ENCODE assay signal across 1 cellular context in genomic region chr12:111405149-111405855, GRCh38.
A peak's percentile ranks its signal among the peaks of the same experiment; 100 is the strongest.
TF ChIP-seq lines count a peak whose summit lies in the region.

No MANE protein-coding gene starts in this region.

TF ChIP-seq in K562, 482 proteins besides CTCF, POLR2A, EP300 and RAD21 (continued from another document and continues in another):
- TF ChIP-seq, protein P1, sequence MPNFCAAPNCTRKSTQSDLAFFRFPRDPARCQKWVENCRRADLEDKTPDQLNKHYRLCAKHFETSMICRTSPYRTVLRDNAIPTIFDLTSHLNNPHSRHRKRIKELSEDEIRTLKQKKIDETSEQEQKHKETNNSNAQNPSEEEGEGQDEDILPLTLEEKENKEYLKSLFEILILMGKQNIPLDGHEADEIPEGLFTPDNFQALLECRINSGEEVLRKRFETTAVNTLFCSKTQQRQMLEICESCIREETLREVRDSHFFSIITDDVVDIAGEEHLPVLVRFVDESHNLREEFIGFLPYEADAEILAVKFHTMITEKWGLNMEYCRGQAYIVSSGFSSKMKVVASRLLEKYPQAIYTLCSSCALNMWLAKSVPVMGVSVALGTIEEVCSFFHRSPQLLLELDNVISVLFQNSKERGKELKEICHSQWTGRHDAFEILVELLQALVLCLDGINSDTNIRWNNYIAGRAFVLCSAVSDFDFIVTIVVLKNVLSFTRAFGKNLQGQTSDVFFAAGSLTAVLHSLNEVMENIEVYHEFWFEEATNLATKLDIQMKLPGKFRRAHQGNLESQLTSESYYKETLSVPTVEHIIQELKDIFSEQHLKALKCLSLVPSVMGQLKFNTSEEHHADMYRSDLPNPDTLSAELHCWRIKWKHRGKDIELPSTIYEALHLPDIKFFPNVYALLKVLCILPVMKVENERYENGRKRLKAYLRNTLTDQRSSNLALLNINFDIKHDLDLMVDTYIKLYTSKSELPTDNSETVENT (CRISPR knock-in tag; IDR thresholded peaks at IDR 0.05) = no peak
- no peak for TF ChIP-seq PTTG1 (tag; IDR thresholded peaks at IDR 0.05; ENCODE audit: low read depth)
- TF ChIP-seq, protein P2, sequence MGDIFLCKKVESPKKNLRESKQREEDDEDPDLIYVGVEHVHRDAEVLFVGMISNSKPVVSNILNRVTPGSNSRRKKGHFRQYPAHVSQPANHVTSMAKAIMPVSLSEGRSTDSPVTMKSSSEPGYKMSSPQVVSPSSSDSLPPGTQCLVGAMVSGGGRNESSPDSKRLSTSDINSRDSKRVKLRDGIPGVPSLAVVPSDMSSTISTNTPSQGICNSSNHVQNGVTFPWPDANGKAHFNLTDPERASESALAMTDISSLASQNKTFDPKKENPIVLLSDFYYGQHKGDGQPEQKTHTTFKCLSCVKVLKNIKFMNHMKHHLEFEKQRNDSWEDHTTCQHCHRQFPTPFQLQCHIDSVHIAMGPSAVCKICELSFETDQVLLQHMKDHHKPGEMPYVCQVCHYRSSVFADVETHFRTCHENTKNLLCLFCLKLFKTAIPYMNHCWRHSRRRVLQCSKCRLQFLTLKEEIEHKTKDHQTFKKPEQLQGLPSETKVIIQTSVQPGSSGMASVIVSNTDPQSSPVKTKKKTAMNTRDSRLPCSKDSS (IDR thresholded peaks at IDR 0.05; ENCODE audit: low read depth, partially characterized antibody) = no peak
- no peak for TF ChIP-seq JUNB (CRISPR knock-in tag; conservative IDR thresholded peaks at IDR 0.05)
- TF ChIP-seq BACH1 (tag; IDR thresholded peaks at IDR 0.05) = no peak
- TF ChIP-seq TCFL5 (CRISPR knock-in tag; conservative IDR thresholded peaks at IDR 0.05) = no peak
- peak; percentile 24; the same call in 1 of the 2 replicates for TF ChIP-seq ATF1 (CRISPR knock-in tag; IDR thresholded peaks at IDR 0.05)
- TF ChIP-seq ATF1 (tag; IDR thresholded peaks at IDR 0.05) = peak; percentile 75
- TF ChIP-seq ZNF830 (CRISPR knock-in tag; IDR thresholded peaks at IDR 0.05) = no peak
- TF ChIP-seq EP400 (IDR thresholded peaks at IDR 0.05) = peak; percentile 98
- TF ChIP-seq MTA3 (IDR thresholded peaks at IDR 0.05; ENCODE audit: borderline replicate concordance) = peak; percentile 56; the same call in 1 of the 2 replicates
- no peak for TF ChIP-seq NR1H2 (CRISPR knock-in tag; IDR thresholded peaks at IDR 0.05)
- TF ChIP-seq, protein P3, sequence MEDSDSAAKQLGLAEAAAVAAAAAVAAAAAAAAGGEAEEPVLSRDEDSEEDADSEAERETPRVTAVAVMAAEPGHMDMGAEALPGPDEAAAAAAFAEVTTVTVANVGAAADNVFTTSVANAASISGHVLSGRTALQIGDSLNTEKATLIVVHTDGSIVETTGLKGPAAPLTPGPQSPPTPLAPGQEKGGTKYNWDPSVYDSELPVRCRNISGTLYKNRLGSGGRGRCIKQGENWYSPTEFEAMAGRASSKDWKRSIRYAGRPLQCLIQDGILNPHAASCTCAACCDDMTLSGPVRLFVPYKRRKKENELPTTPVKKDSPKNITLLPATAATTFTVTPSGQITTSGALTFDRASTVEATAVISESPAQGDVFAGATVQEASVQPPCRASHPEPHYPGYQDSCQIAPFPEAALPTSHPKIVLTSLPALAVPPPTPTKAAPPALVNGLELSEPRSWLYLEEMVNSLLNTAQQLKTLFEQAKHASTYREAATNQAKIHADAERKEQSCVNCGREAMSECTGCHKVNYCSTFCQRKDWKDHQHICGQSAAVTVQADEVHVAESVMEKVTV (CRISPR knock-in tag; IDR thresholded peaks at IDR 0.05) = no peak
- no peak for TF ChIP-seq ETS2 (tag; IDR thresholded peaks at IDR 0.05; ENCODE audit: borderline replicate concordance, poor library complexity, severe bottlenecking)
- TF ChIP-seq, protein P4, sequence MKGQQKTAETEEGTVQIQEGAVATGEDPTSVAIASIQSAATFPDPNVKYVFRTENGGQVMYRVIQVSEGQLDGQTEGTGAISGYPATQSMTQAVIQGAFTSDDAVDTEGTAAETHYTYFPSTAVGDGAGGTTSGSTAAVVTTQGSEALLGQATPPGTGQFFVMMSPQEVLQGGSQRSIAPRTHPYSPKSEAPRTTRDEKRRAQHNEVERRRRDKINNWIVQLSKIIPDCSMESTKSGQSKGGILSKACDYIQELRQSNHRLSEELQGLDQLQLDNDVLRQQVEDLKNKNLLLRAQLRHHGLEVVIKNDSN (CRISPR knock-in tag; IDR thresholded peaks at IDR 0.05) = peak; percentile 96
- TF ChIP-seq NFE2L1 (tag; IDR thresholded peaks at IDR 0.05; ENCODE audit: borderline replicate concordance, low read depth) = no peak
- no peak for TF ChIP-seq HMG20A (CRISPR knock-in tag; conservative IDR thresholded peaks at IDR 0.05)
- TF ChIP-seq CHD1 (IDR thresholded peaks at IDR 0.05; ENCODE audit: low read length) = peak; percentile 67
- no peak for TF ChIP-seq ZNF655 (CRISPR knock-in tag; IDR thresholded peaks at IDR 0.05)
- TF ChIP-seq ATF4 (CRISPR knock-in tag; IDR thresholded peaks at IDR 0.05) = peak; percentile 100
- TF ChIP-seq LARP7 (IDR thresholded peaks at IDR 0.05) = no peak
- TF ChIP-seq E2F6 (IDR thresholded peaks at IDR 0.05; ENCODE audit: borderline replicate concordance in 1 of 2, extremely low read depth in 1 of 2, insufficient read depth in 1 of 2, insufficient read length in 1 of 2, low read depth in 1 of 2, low read length in 1 of 2, poor library complexity in 1 of 2, severe bottlenecking in 1 of 2) = peak in 1 of 2 experiments; percentile 50
- peak; percentile 27; the same call in 1 of the 2 replicates for TF ChIP-seq RUNX1 (IDR thresholded peaks at IDR 0.05; ENCODE audit: low read depth)
- TF ChIP-seq ZNF57 (CRISPR knock-in tag; IDR thresholded peaks at IDR 0.05) = no peak
- TF ChIP-seq, protein P5, sequence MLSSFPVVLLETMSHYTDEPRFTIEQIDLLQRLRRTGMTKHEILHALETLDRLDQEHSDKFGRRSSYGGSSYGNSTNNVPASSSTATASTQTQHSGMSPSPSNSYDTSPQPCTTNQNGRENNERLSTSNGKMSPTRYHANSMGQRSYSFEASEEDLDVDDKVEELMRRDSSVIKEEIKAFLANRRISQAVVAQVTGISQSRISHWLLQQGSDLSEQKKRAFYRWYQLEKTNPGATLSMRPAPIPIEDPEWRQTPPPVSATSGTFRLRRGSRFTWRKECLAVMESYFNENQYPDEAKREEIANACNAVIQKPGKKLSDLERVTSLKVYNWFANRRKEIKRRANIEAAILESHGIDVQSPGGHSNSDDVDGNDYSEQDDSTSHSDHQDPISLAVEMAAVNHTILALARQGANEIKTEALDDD (IDR thresholded peaks at IDR 0.05) = no peak
- no peak; the same call in 1 of the 2 replicates for TF ChIP-seq FOXP1 (CRISPR knock-in tag; IDR thresholded peaks at IDR 0.05)
- no peak for TF ChIP-seq TFE3 (CRISPR knock-in tag; IDR thresholded peaks at IDR 0.05)
- TF ChIP-seq KLF1 (tag; IDR thresholded peaks at IDR 0.05) = peak; percentile 92
- TF ChIP-seq TRIM25 (IDR thresholded peaks at IDR 0.05; ENCODE audit: borderline replicate concordance) = no peak
- TF ChIP-seq MCM5 (IDR thresholded peaks at IDR 0.05; ENCODE audit: low read depth) = no peak
- TF ChIP-seq ZSCAN29 (IDR thresholded peaks at IDR 0.05) = no peak
- no peak for TF ChIP-seq ILK (tag; IDR thresholded peaks at IDR 0.05; ENCODE audit: borderline replicate concordance, low read depth)
- no peak for TF ChIP-seq CBX1 (IDR thresholded peaks at IDR 0.05; ENCODE audit: low read depth)
- no peak for TF ChIP-seq ZNF175 (CRISPR knock-in tag; IDR thresholded peaks at IDR 0.05; ENCODE audit: low read depth)
- TF ChIP-seq RBM14 (IDR thresholded peaks at IDR 0.05; ENCODE audit: borderline replicate concordance, insufficient read depth, low read depth, low read length) = peak; percentile 66; the same call in 1 of the 2 replicates
- no peak for TF ChIP-seq ZNF695 (CRISPR knock-in tag; IDR thresholded peaks at IDR 0.05)
- peak; percentile 90 for TF ChIP-seq ZNF239 (CRISPR knock-in tag; IDR thresholded peaks at IDR 0.05)
- no peak for TF ChIP-seq ZNF407 (IDR thresholded peaks at IDR 0.05; ENCODE audit: low read depth)
